Comparison of ENCODE assay signal across 8 cellular contexts in the genomic region with DNA sequence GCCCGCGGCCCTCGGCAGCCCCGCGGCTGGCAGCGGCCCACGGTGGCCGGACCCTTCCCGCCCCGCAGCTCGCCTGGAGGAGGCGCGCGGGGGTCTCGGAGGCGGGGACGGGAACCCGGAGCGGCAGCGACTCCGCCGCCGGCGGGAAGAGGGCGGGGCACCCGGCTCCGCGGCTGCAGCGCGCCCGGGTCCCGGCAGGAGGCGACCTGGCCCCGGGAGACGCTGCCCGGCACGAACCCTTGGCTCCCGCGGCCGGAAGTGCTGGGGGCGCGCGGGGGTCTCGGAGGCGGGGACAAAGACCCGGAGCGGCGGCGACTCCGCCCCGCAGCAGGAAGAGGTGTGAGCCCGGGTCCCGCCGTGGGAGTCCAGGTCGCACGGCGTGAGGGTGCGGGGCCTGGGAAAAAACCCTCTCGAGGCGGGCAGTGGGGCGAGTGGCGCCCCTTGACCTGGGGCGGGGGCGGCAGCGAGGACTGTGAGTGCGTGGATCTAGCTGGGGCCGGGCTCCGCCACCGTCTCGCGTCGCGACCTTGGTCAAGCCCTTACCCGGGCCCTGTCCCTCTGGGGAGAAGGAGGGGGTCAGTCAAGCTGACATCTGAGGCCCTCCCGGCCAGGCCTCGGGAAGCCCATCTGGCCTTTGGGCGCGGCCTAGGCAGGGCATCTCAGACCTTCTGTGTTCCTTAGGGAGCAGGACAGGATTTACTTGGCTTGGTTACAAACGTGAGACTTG. TPM values are rescaled to one million over a fixed set of nuclear protein-coding genes. Genes with fewer than 3 reads are reported as not detected.
DNase-seq lines count a peak whose midpoint lies in the region; ATAC-seq and TF ChIP-seq lines count a peak whose summit lies in the region.

Gene CIB2 (minus strand): TSS at position 151 of the 727 bp plus-strand sequence. CDS start 230 bp downstream, outside the sequence.

- DNase-seq in CD14-positive monocyte (ENCODE audit: low spot score) (no peak), GM19240 (ENCODE audit: insufficient read length, low spot score) (peak; percentile 76)
- peak; percentile 85 for DNase-seq in activated T-cell treated with anti-CD3 and anti-CD28 coated beads, Interleukin-2, amount 50 U/mL, for 24 hours
- DNase-seq in stimulated activated CD8-positive, alpha-beta memory T cell treated with anti-CD3 and anti-CD28 coated beads, Interleukin-7, amount 100 ng/mL, for 24 hours (ENCODE audit: low read depth): peak; percentile 44

- no peaks in the 10 kb centered on the region for H3K36me3 Mint-ChIP-seq in CD14-positive monocyte
- H3K36me3 Mint-ChIP-seq in activated T-cell treated with anti-CD3 and anti-CD28 coated beads, Interleukin-2, amount 50 U/mL, for 24 hours (ENCODE audit: low read depth): peaks cover 5% of the 10 kb centered on the region

- H3K4me1 ChIP-seq in OCI-LY3 (ENCODE audit: low read length): peaks cover 14% of the 10 kb centered on the region
- H3K4me1 ChIP-seq in muscle layer of colon (ENCODE audit: insufficient read depth, low read length): peaks cover 9% of the 10 kb centered on the region

- H3K4me2 ChIP-seq in OCI-LY3 (ENCODE audit: low read length): peak within 1 kb of the TSS; percentile 99

- H3K9me3 Mint-ChIP-seq in CD14-positive monocyte: peaks cover 0 to 4% (median 0%) of the 10 kb centered on the region in 7 donors
- no peaks in the 10 kb centered on the region for H3K9me3 Mint-ChIP-seq in activated T-cell treated with anti-CD3 and anti-CD28 coated beads, Interleukin-2, amount 50 U/mL, for 24 hours

- H3K4me3 ChIP-seq in OCI-LY3 (ENCODE audit: low read length): peak within 1 kb of the TSS; percentile 87
- peak within 1 kb of the TSS; percentile 45 to 82 for H3K4me3 ChIP-seq in muscle layer of colon (ENCODE audit: low read depth in 1 of 2, low read length in 2 of 2)

- H3K9ac ChIP-seq in OCI-LY3 (ENCODE audit: low read length): peak within 1 kb of the TSS; percentile 91
- peak within 1 kb of the TSS; percentile 72 for H3K9ac ChIP-seq in muscle layer of colon (ENCODE audit: low read length)

- peak; percentile 75 for ATAC-seq in HG03571 (IDR thresholded peaks at IDR 0.05; ENCODE audit: unreplicated experiment)
- peak; percentile 68 for ATAC-seq in esophagus mucosa

- H3K27ac ChIP-seq in OCI-LY3 (ENCODE audit: low read length): peak within 1 kb of the TSS; percentile 28
- H3K27ac ChIP-seq in muscle layer of colon (ENCODE audit: low read depth, low read length): peak within 1 kb of the TSS; percentile 66

- H4K20me1 ChIP-seq in OCI-LY3 (ENCODE audit: insufficient read depth, low read length): no peaks in the 10 kb centered on the region

- H3K4me1 Mint-ChIP-seq in CD14-positive monocyte: peaks cover 26% of the 10 kb centered on the region
- peaks cover 25% of the 10 kb centered on the region for H3K4me1 Mint-ChIP-seq in activated T-cell treated with anti-CD3 and anti-CD28 coated beads, Interleukin-2, amount 50 U/mL, for 24 hours (ENCODE audit: low read depth)

- intact Hi-C loops in CD14-positive monocyte (cut with micrococcal nuclease): loop anchor here in 1 of 2 donors (5.0 kb wide), 2 partner anchors 66 to 111 kb away; no protein-coding TSS in a partner anchor

- H3K27me3 ChIP-seq in OCI-LY3 (ENCODE audit: low read depth, low read length) (no peaks in the 10 kb centered on the region), muscle layer of colon (ENCODE audit: control insufficient read depth in 1 of 2, insufficient read depth in 2 of 2, low read length in 2 of 2) (no peaks in the 10 kb centered on the region)

- peak within 1 kb of the TSS; percentile 85 to 89 for H3K4me3 Mint-ChIP-seq in CD14-positive monocyte
- H3K4me3 Mint-ChIP-seq in activated T-cell treated with anti-CD3 and anti-CD28 coated beads, Interleukin-2, amount 50 U/mL, for 24 hours: peak within 1 kb of the TSS; percentile 82

- peaks cover 10 to 14% (median 12%) of the 10 kb centered on the region in 3 donors for H3K27me3 Mint-ChIP-seq in CD14-positive monocyte (ENCODE audit: low read depth in 3 of 3)
- H3K27me3 Mint-ChIP-seq in activated T-cell treated with anti-CD3 and anti-CD28 coated beads, Interleukin-2, amount 50 U/mL, for 24 hours: no peaks in the 10 kb centered on the region

- no peaks in the 10 kb centered on the region for H3K9me3 ChIP-seq in OCI-LY3 (ENCODE audit: insufficient read depth, low read length)
- H3K9me3 ChIP-seq in muscle layer of colon (ENCODE audit: low read length): no peaks in the 10 kb centered on the region

- peak within 1 kb of the TSS; percentile 55 for H2AFZ ChIP-seq in OCI-LY3 (ENCODE audit: low read depth, low read length)

- peak; percentile 94 for TF ChIP-seq CTCF in CD14-positive monocyte (IDR thresholded peaks at IDR 0.05)
- TF ChIP-seq CTCF in OCI-LY3 (IDR thresholded peaks at IDR 0.05; ENCODE audit: low read depth, low read length): peak; percentile 71

- H3K36me3 ChIP-seq in OCI-LY3 (replicated peaks; ENCODE audit: low read depth, low read length): no peaks in the 10 kb centered on the region
- H3K36me3 ChIP-seq in muscle layer of colon (ENCODE audit: insufficient read depth, low read length): no peaks in the 10 kb centered on the region

- H3K79me2 ChIP-seq in OCI-LY3 (ENCODE audit: low read length): no peaks in the 10 kb centered on the region

- peak within 1 kb of the TSS in 5 of 7 donors; percentile 23 to 75 (median 72) for H3K27ac Mint-ChIP-seq in CD14-positive monocyte
- peak within 1 kb of the TSS; percentile 88 for H3K27ac Mint-ChIP-seq in activated T-cell treated with anti-CD3 and anti-CD28 coated beads, Interleukin-2, amount 50 U/mL, for 24 hours

RNA-seq across cellular contexts. Expression of gene CIB2, which starts in this region (rescaled TPM):
- polyA plus RNA-seq in CD14-positive monocyte: under 1 TPM; 0.51 to 0.75 TPM
- total RNA-seq in esophagus mucosa: 5.6 TPM
